In the genomic region with DNA sequence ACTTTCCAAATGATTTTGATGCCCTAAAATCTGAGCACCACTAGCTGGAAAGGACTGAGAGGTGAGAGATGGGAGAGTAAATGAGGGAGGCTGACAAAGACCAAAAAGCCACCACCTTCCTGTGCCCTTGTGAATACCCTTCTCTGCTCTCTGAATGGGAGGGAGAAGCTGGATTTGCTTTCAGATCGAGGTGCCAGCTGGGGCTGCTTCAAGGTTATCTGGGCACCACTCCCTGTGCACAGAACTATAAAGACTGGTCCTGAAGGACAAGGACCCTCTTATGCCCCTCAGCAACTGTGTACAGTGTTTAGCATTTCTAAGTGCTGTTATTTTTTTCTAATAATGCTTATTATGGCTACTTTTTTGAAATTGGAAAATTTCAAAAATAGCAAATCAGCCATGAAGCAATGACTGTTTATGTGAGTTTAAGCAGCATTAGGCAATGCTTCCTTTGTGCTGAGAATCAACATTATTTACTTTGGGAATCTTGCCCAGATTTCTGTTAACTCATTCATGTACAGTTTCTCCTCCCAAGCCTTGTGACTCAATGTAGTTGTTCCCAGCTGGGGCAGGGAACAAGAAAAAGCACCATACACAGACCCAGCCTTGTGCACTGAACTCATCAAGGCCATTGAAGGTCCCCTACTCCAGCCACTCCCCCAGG, we compare ENCODE assay signal across 10 cellular contexts. TPM values are rescaled to one million over a fixed set of nuclear protein-coding genes. Genes with fewer than 3 reads are reported as not detected.
A peak's percentile ranks its signal among the peaks of the same experiment; 100 is the strongest.
DNase-seq lines count a peak whose midpoint lies in the region; ATAC-seq, FAIRE-seq and TF ChIP-seq lines count a peak whose summit lies in the region.
"Had no signal": no experiment of that assay in that cellular context is flagged by ENCODE, and none has a peak within 500 bp of the region (broad histone marks: within the 10 kb centered on the region; RNA-seq: fewer than 3 reads in every experiment).

No MANE protein-coding gene starts in this region.

- no peaks in the 10 kb centered on the region for H3K27me3 ChIP-seq in mucosa of stomach (ENCODE audit: control insufficient read depth, insufficient read depth, low read length)

- intact Hi-C loops in activated T-helper 2 cell treated with anti-CD3 and anti-CD28 coated beads, Interferon-gamma antibody, Interleukin-2, Interleukin-4, amounts not matched to agents 10 μg/mL and 5 μg/mL and 100 μg/mL, durations not matched to agents 14 hours and 24 hours and 36 hours (cut with micrococcal nuclease), result no loop called here

- H3K9ac ChIP-seq in mucosa of stomach (ENCODE audit: low read length), result peak overlapping the region; percentile 45

- H3K4me3 ChIP-seq in AG09309 (ENCODE audit: control insufficient read depth, low read depth, low read length), result no peak overlapping the region
- H3K4me3 ChIP-seq in epithelial cell of esophagus (ENCODE audit: low read length), result no peak overlapping the region
- peak overlapping the region; percentile 3 for H3K4me3 ChIP-seq in mucosa of stomach (ENCODE audit: low read length)

- TF ChIP-seq CTCF in AG09309 (IDR thresholded peaks at IDR 0.05; ENCODE audit: control insufficient read depth, insufficient read depth, low read depth, low read length, missing control alignments) (no peak), epithelial cell of esophagus (IDR thresholded peaks at IDR 0.05; ENCODE audit: insufficient read depth, low read depth, low read length, missing control alignments) (no peak)

- peak; percentile 71 for DNase-seq in AG09309 (ENCODE audit: low read depth)
- DNase-seq in NCI-H226, result peak; percentile 56
- peak; percentile 89 for DNase-seq in epithelial cell of esophagus (ENCODE audit: low read depth)
- no peak for DNase-seq in activated T-helper 2 cell treated with anti-CD3 and anti-CD28 coated beads, Interferon-gamma antibody, Interleukin-2, Interleukin-4, amounts not matched to agents 10 μg/mL and 5 μg/mL and 100 μg/mL, durations not matched to agents 14 hours and 24 hours and 36 hours (ENCODE audit: low spot score)
- no peak for DNase-seq in GM12891 (ENCODE audit: insufficient read length, low spot score)
- no peak for DNase-seq in activated T-cell treated with anti-CD3 and anti-CD28 coated beads, Interleukin-2, amount 50 U/mL, for 1 hour
- DNase-seq: DMS153 had no signal

- H3K36me3 Mint-ChIP-seq in activated T-helper 2 cell treated with anti-CD3 and anti-CD28 coated beads, Interferon-gamma antibody, Interleukin-2, Interleukin-4, amounts not matched to agents 10 μg/mL and 5 μg/mL and 100 μg/mL, durations not matched to agents 14 hours and 24 hours and 36 hours (ENCODE audit: low read depth), result no peaks in the 10 kb centered on the region

- peaks cover 27% of the 10 kb centered on the region for H3K4me1 ChIP-seq in mucosa of stomach (ENCODE audit: control insufficient read depth, insufficient read depth, low read length)

- H3K36me3 ChIP-seq in mucosa of stomach (ENCODE audit: control insufficient read depth, insufficient read depth, low read length), result no peaks in the 10 kb centered on the region

- no peak for FAIRE-seq in GM12891 (lab: Jason Lieb, UNC)

- H3K4me3 Mint-ChIP-seq in activated T-helper 2 cell treated with anti-CD3 and anti-CD28 coated beads, Interferon-gamma antibody, Interleukin-2, Interleukin-4, amounts not matched to agents 10 μg/mL and 5 μg/mL and 100 μg/mL, durations not matched to agents 14 hours and 24 hours and 36 hours (ENCODE audit: low read depth), result no peak overlapping the region

- no peaks in the 10 kb centered on the region for H3K4me1 Mint-ChIP-seq in activated T-helper 2 cell treated with anti-CD3 and anti-CD28 coated beads, Interferon-gamma antibody, Interleukin-2, Interleukin-4, amounts not matched to agents 10 μg/mL and 5 μg/mL and 100 μg/mL, durations not matched to agents 14 hours and 24 hours and 36 hours (ENCODE audit: low read depth)

- no peaks in the 10 kb centered on the region for H3K9me3 ChIP-seq in mucosa of stomach (ENCODE audit: control insufficient read depth, low read length)

- H3K27me3 Mint-ChIP-seq in activated T-helper 2 cell treated with anti-CD3 and anti-CD28 coated beads, Interferon-gamma antibody, Interleukin-2, Interleukin-4, amounts not matched to agents 10 μg/mL and 5 μg/mL and 100 μg/mL, durations not matched to agents 14 hours and 24 hours and 36 hours (ENCODE audit: low read depth), result no peaks in the 10 kb centered on the region

- no peak for ATAC-seq in GM21526 (IDR thresholded peaks at IDR 0.05; ENCODE audit: low FRiP score, unreplicated experiment)
- ATAC-seq: HCT116 had no signal

- TF ChIP-seq POLR2A in GM12891 (IDR thresholded peaks at IDR 0.05; ENCODE audit: low read depth, low read length), result no peak

- no peak overlapping the region for H3K27ac Mint-ChIP-seq in activated T-helper 2 cell treated with anti-CD3 and anti-CD28 coated beads, Interferon-gamma antibody, Interleukin-2, Interleukin-4, amounts not matched to agents 10 μg/mL and 5 μg/mL and 100 μg/mL, durations not matched to agents 14 hours and 24 hours and 36 hours

- H3K9me3 Mint-ChIP-seq in activated T-helper 2 cell treated with anti-CD3 and anti-CD28 coated beads, Interferon-gamma antibody, Interleukin-2, Interleukin-4, amounts not matched to agents 10 μg/mL and 5 μg/mL and 100 μg/mL, durations not matched to agents 14 hours and 24 hours and 36 hours, result no peaks in the 10 kb centered on the region

TF ChIP-seq in GM12891, 5 proteins besides CTCF, POLR2A, EP300 and RAD21:
- TF ChIP-seq POLR2AphosphoS5 (IDR thresholded peaks at IDR 0.05; ENCODE audit: low read depth, low read length), result no peak
- no peak for TF ChIP-seq PAX5 (IDR thresholded peaks at IDR 0.05; ENCODE audit: insufficient read depth, low read length, severe bottlenecking)
- no peak for TF ChIP-seq TAF1 (IDR thresholded peaks at IDR 0.05; ENCODE audit: low read depth, low read length)
- TF ChIP-seq POU2F2 (IDR thresholded peaks at IDR 0.05; ENCODE audit: low read depth, low read length), result no peak
- no peak for TF ChIP-seq SPI1 (IDR thresholded peaks at IDR 0.05; ENCODE audit: low read depth, low read length)
TF ChIP-seq in GM12891: peak in this region for 0.

RNA-seq across cellular contexts. Expression of gene CDV3, which starts 37.4 kb away (rescaled TPM):
- total RNA-seq in activated T-helper 2 cell treated with anti-CD3 and anti-CD28 coated beads, Interferon-gamma antibody, Interleukin-2, Interleukin-4, amounts not matched to agents 10 μg/mL and 5 μg/mL and 100 μg/mL, durations not matched to agents 14 hours and 24 hours and 36 hours, result 288 and 295 TPM in 2 replicates
- polyA plus RNA-seq in GM12891 (2012; ENCODE audit: low read depth, missing spikeins), result 92.2 TPM

Comparison
In these comparisons a context has a peak if more than half of its experiments do, and no peak if none do; other contexts are left out.
1. DNase-seq: peak in AG09309 (single experiment), NCI-H226 (single experiment) and epithelial cell of esophagus (single experiment); none in activated T-helper 2 cell treated with anti-CD3 and anti-CD28 coated beads, Interferon-gamma antibody, Interleukin-2, Interleukin-4, amounts not matched to agents 10 μg/mL and 5 μg/mL and 100 μg/mL, durations not matched to agents 14 hours and 24 hours and 36 hours (single experiment), GM12891 (single experiment) and activated T-cell treated with anti-CD3 and anti-CD28 coated beads, Interleukin-2, amount 50 U/mL, for 1 hour (single experiment).